Comparison of ENCODE assay signal across 10 cellular contexts in the genomic region with DNA sequence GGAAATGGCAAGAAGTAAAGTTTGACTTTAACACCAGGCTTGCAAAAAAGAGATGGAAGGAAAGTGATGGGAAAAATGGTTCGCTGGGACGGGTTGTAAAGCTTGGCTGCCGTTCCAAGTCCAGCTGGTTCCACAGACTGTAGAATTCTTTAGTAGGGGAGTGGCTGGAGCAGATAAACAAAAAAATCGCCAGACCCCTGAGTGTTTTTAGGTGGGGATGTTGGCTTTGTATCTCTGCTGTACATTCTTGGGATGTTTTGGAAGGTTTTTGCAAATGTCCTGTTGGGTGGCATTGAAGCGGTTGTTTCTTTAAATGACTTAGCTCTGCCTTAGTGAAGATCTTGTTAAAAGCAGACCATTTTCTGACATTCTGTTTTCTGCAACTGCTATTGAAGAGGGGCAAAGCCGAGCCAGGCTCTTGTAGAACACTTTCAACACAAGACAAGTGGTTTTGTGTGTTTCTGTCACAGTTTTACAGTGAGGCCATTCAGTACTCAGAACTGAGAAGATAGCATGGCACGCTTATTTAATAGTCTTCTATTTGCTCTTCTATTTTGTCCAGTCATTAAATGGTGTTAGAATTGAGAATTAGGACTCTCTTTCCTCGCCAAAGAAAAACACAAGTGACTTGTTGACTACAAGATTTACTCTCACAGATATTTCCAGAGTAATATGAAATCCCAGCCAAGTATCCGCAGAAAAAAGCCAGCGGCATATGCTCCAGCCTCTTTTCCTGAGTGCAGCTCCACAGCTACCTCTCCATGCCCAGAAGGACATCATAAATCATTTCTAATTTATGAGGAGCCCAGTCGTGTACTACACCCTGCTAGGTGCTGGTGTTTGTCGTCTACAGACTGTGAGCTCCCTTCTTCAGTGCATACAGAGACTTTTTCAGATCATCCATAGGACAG.
DNase-seq lines count a peak whose midpoint lies in the region; ATAC-seq and TF ChIP-seq lines count a peak whose summit lies in the region.
"Had no signal": no experiment of that assay in that cellular context is flagged by ENCODE, and none has a peak within 500 bp of the region (broad histone marks: within the 10 kb centered on the region; RNA-seq: fewer than 3 reads in every experiment).

No MANE protein-coding gene starts in this region.

- H3K36me3 ChIP-seq in IMR-90 (ENCODE audit: control insufficient read depth, insufficient read depth, low read length) (no peaks in the 10 kb centered on the region; the same call in 1 of the 2 replicates), breast epithelium (no peaks in the 10 kb centered on the region), left lung (no peaks in the 10 kb centered on the region)

- H4K20me1 ChIP-seq in IMR-90 (ENCODE audit: insufficient read depth, low read length): no peaks in the 10 kb centered on the region

- H3K23ac ChIP-seq in IMR-90 (ENCODE audit: low read depth, low read length): peak overlapping the region; percentile 87

- WGBS in IMR-90 (ENCODE audit: extremely low coverage in 2 of 2, insufficient read length in 1 of 2), 2 experiments: 27% methylated on average over 5 of the region's 12 CpGs; no CpG with 5 or more reads in 1 of the 2 experiments

- peaks cover 0 to 8% of the 10 kb centered on the region in 2 donors for H3K36me3 Mint-ChIP-seq in activated naive CD4-positive, alpha-beta T cell treated with anti-CD3 and anti-CD28 coated beads, Interleukin-2, amount 50 U/mL, for 72 hours

- H4K5ac ChIP-seq in IMR-90 (ENCODE audit: low read depth, low read length): peak overlapping the region; percentile 76

- H3K27ac ChIP-seq in IMR-90 (ENCODE audit: insufficient read depth, low read length): peak overlapping the region; percentile 88
- H3K27ac ChIP-seq in breast epithelium: peak overlapping the region; percentile 40 to 62
- H3K27ac ChIP-seq in left lung: peak overlapping the region; percentile 48 to 71

- H2BK5ac ChIP-seq in IMR-90 (ENCODE audit: low read depth, low read length, poor library complexity, severe bottlenecking): peak overlapping the region; percentile 88

- peak overlapping the region; percentile 72; the same call in 2 of the 3 replicates for H2BK15ac ChIP-seq in IMR-90 (ENCODE audit: low read depth, low read length)

- peak overlapping the region; percentile 72; the same call in 1 of the 2 replicates for H3K56ac ChIP-seq in IMR-90 (ENCODE audit: extremely low read depth, insufficient read depth, low read length)

- peak overlapping the region; percentile 86 for H3K4ac ChIP-seq in IMR-90 (ENCODE audit: low read depth, low read length)

- H2BK120ac ChIP-seq in IMR-90 (ENCODE audit: low read depth, low read length): peak overlapping the region; percentile 92

- TF ChIP-seq RAD21 in IMR-90 (IDR thresholded peaks at IDR 0.05; ENCODE audit: low read length): no peak

- H3K4me2 ChIP-seq in IMR-90 (ENCODE audit: low read depth, low read length): peak overlapping the region; percentile 71

- H3K14ac ChIP-seq in IMR-90 (replicated peaks; ENCODE audit: low read depth, low read length): peak overlapping the region; percentile 84

- H3K4me3 ChIP-seq in IMR-90 (ENCODE audit: insufficient read depth, low read depth, low read length) (no peak overlapping the region), breast epithelium (peak overlapping the region in 2 of 3 donors; percentile 0 to 11), left lung (peak overlapping the region in 1 of 2 donors; percentile 1)

- intact Hi-C loops in IMR-90 (cut with micrococcal nuclease): loop anchor here (2.0 kb wide), 2 partner anchors 65 to 167 kb away; no protein-coding TSS in a partner anchor
- intact Hi-C loops in breast epithelium (cut with DNase I; ENCODE audit: low total_unique reads): no loop called here
- intact Hi-C loops in left lung (cut with DNase I): no loop called here

- no peak for TF ChIP-seq POLR2A in IMR-90 (IDR thresholded peaks at IDR 0.05; ENCODE audit: low read depth, low read length)
- no peak for TF ChIP-seq POLR2A in breast epithelium (IDR thresholded peaks at IDR 0.05)

- H3K27ac Mint-ChIP-seq in activated naive CD4-positive, alpha-beta T cell treated with anti-CD3 and anti-CD28 coated beads, Interleukin-2, amount 50 U/mL, for 72 hours: no peak overlapping the region

- H2BK20ac ChIP-seq in IMR-90 (ENCODE audit: low read depth, low read length): peak overlapping the region; percentile 91

- no peaks in the 10 kb centered on the region for H3K9me3 ChIP-seq in IMR-90 (ENCODE audit: control insufficient read depth, insufficient read depth, low read length)
- no peaks in the 10 kb centered on the region for H3K9me3 ChIP-seq in breast epithelium
- H3K9me3 ChIP-seq in left lung: no peaks in the 10 kb centered on the region

- CTCF ChIA-PET in IMR-90 (lab: Yijun Ruan, JAX): no interaction called here

- DNase-seq in IMR-90: peak; percentile 45
- DNase-seq in breast epithelium (ENCODE audit: low spot score in 2 of 2): no peak
- no peak for DNase-seq in left lung
- peak; percentile 33 for DNase-seq in superior temporal gyrus (ENCODE audit: extremely low spot score)
- no peak for DNase-seq in NK-92 (lab: John Stamatoyannopoulos, UW; ENCODE audit: unreplicated experiment)
- DNase-seq in activated naive CD4-positive, alpha-beta T cell treated with anti-CD3 and anti-CD28 coated beads, Interleukin-2, amount 50 U/mL, for 72 hours (ENCODE audit: low spot score in 2 of 2): no peak
- DNase-seq: activated CD4-positive, alpha-beta T cell treated with anti-CD3 and anti-CD28 coated beads, Interleukin-2, amount 50 U/mL, for 48 hours; NK-92 treated with Interleukin-12 subunit alpha and Interleukin-12 subunit beta, amount 100 ng/mL, for 24 hours had no signal

- no peak for TF ChIP-seq CTCF in IMR-90 (conservative IDR thresholded peaks at IDR 0.05; ENCODE audit: low read depth, low read length)
- TF ChIP-seq CTCF in breast epithelium (IDR thresholded peaks at IDR 0.05): no peak
- no peak for TF ChIP-seq CTCF in left lung (IDR thresholded peaks at IDR 0.05)

- H3K4me1 ChIP-seq in IMR-90 (ENCODE audit: control insufficient read depth, insufficient read depth, low read length) (peaks cover 26% of the 10 kb centered on the region), breast epithelium (peaks cover 0 to 5% of the 10 kb centered on the region in 2 donors), left lung (peaks cover 52 to 68% of the 10 kb centered on the region in 2 donors)

- peaks cover 0 to 5% of the 10 kb centered on the region in 2 donors for H3K9me3 Mint-ChIP-seq in activated naive CD4-positive, alpha-beta T cell treated with anti-CD3 and anti-CD28 coated beads, Interleukin-2, amount 50 U/mL, for 72 hours

- peaks cover 35 to 71% of the 10 kb centered on the region in 2 experiments for H3K79me1 ChIP-seq in IMR-90 (ENCODE audit: low read depth in 1 of 2, low read length in 2 of 2)

- POLR2A ChIA-PET in IMR-90 (lab: Charles Lee; ENCODE audit: unreplicated experiment): interaction anchor here (0.6 kb wide), 1 partner anchor 53 kb away, joined by 3 read pairs; no protein-coding TSS in a partner anchor

- dilution Hi-C loops in IMR-90 (cut with HindIII; ENCODE audit: low sequenced_read_pairs, unreplicated experiment): no loop called here

- H3K27me3 ChIP-seq in IMR-90 (ENCODE audit: control insufficient read depth, insufficient read depth, low read length) (no peaks in the 10 kb centered on the region), breast epithelium (no peaks in the 10 kb centered on the region), left lung (no peaks in the 10 kb centered on the region)

- BruUV-seq in IMR-90 (replicated peaks; lab: Mats Ljungman, UMichigan): no TSS peak

- H3K18ac ChIP-seq in IMR-90 (ENCODE audit: low read depth, low read length): peak overlapping the region; percentile 86

- H3K9ac ChIP-seq in IMR-90 (ENCODE audit: low read depth, low read length): peak overlapping the region; percentile 71

- peaks cover 19% of the 10 kb centered on the region for H3K9me1 ChIP-seq in IMR-90 (ENCODE audit: insufficient read depth, low read length)

- peak overlapping the region; percentile 53 to 70; a peak in 3 of 4 replicates for H4K8ac ChIP-seq in IMR-90 (ENCODE audit: low read depth in 2 of 2, low read length in 2 of 2)

- in situ Hi-C loops in IMR-90 (cut with MboI; ENCODE audit: low sequenced_read_pairs): no loop called here

- peak overlapping the region; percentile 93 for H4K91ac ChIP-seq in IMR-90 (ENCODE audit: insufficient read depth, low read depth, low read length)

- H2AK5ac ChIP-seq in IMR-90 (ENCODE audit: low read depth, low read length): peak overlapping the region; percentile 69; the same call in 1 of the 2 replicates

- ATAC-seq in IMR-90 (ENCODE audit: low read depth): peak; percentile 46
- ATAC-seq in left lung: peak; percentile 16
- ATAC-seq in GM18907 (IDR thresholded peaks at IDR 0.05; ENCODE audit: unreplicated experiment): no peak
- no peak for ATAC-seq in HG02970 (IDR thresholded peaks at IDR 0.05; ENCODE audit: low FRiP score, unreplicated experiment)
- ATAC-seq in activated naive CD4-positive, alpha-beta T cell treated with anti-CD3 and anti-CD28 coated beads, Interleukin-2, amount 50 U/mL, for 72 hours: no peak

- no peak overlapping the region for H2AFZ ChIP-seq in IMR-90 (replicated peaks; ENCODE audit: low read length, poor library complexity)

- no peak overlapping the region for H2AK9ac ChIP-seq in IMR-90 (replicated peaks; ENCODE audit: low read depth, low read length, poor library complexity)

TF ChIP-seq in IMR-90, 13 proteins besides CTCF, POLR2A, EP300 and RAD21 (continues in another document):
- no peak for TF ChIP-seq RCOR1 (IDR thresholded peaks at IDR 0.05; ENCODE audit: insufficient replicate concordance, low read length)
- TF ChIP-seq, protein P1, sequence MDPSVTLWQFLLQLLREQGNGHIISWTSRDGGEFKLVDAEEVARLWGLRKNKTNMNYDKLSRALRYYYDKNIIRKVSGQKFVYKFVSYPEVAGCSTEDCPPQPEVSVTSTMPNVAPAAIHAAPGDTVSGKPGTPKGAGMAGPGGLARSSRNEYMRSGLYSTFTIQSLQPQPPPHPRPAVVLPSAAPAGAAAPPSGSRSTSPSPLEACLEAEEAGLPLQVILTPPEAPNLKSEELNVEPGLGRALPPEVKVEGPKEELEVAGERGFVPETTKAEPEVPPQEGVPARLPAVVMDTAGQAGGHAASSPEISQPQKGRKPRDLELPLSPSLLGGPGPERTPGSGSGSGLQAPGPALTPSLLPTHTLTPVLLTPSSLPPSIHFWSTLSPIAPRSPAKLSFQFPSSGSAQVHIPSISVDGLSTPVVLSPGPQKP (IDR thresholded peaks at IDR 0.05; ENCODE audit: borderline replicate concordance, low read depth, low read length): no peak
- no peak for TF ChIP-seq BHLHE40 (IDR thresholded peaks at IDR 0.05; ENCODE audit: low read depth, low read length)
- TF ChIP-seq, protein P2, sequence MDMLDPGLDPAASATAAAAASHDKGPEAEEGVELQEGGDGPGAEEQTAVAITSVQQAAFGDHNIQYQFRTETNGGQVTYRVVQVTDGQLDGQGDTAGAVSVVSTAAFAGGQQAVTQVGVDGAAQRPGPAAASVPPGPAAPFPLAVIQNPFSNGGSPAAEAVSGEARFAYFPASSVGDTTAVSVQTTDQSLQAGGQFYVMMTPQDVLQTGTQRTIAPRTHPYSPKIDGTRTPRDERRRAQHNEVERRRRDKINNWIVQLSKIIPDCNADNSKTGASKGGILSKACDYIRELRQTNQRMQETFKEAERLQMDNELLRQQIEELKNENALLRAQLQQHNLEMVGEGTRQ (IDR thresholded peaks at IDR 0.05; ENCODE audit: low read depth, low read length): no peak
- no peak for TF ChIP-seq CEBPB (IDR thresholded peaks at IDR 0.05; ENCODE audit: low read depth, low read length)

Comparison
In these comparisons a context has a peak if more than half of its experiments do, and no peak if none do; other contexts are left out.
1. ATAC-seq: peak in IMR-90 (single experiment) and left lung (single experiment); none in GM18907 (single experiment), HG02970 (single experiment) and activated naive CD4-positive, alpha-beta T cell treated with anti-CD3 and anti-CD28 coated beads, Interleukin-2, amount 50 U/mL, for 72 hours (0 of 2).
2. DNase-seq: peak in IMR-90 (single experiment) and superior temporal gyrus (single experiment); none in breast epithelium (0 of 2), left lung (0 of 2), NK-92 (single experiment) and activated naive CD4-positive, alpha-beta T cell treated with anti-CD3 and anti-CD28 coated beads, Interleukin-2, amount 50 U/mL, for 72 hours (0 of 2).
3. Peak in every context shown above with its lines, with median percentiles within 50 percentile points of each other: H3K27ac ChIP-seq.